In the genomic region with DNA sequence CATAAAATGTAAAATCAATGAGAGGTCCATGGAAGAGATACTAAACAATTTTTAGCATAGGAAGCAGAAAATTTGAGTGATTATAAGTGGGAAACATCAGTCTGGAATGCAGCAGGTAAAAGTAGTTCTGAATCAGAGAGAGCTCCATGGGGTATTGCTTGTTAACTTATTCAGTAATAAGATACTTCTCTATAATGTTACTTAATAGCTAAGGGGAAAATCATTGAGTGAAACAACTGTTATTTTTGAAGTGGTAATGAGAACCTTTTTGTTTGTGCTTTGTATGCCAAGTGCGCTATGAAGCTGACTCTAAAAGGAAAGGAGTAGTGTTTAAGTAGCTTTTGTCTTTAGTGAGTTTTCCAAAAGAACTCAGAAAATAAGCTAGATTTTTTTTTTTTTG, we compare ENCODE assay signal across 18 cellular contexts.
"Had no signal": no experiment of that assay in that cellular context is flagged by ENCODE, and none has a peak within 500 bp of the region (broad histone marks: within the 10 kb centered on the region; RNA-seq: fewer than 3 reads in every experiment).

No MANE protein-coding gene starts in this region.

- H3K9me3 Mint-ChIP-seq: activated CD8-positive, alpha-beta T cell treated with anti-CD3 and anti-CD28 coated beads for 36 hours; activated T-cell treated with anti-CD3 and anti-CD28 coated beads, Interleukin-2, amount 50 U/mL, for 72 hours had no signal

- H3K36me3 ChIP-seq: colonic mucosa had no signal

- ATAC-seq: activated CD8-positive, alpha-beta T cell treated with anti-CD3 and anti-CD28 coated beads for 36 hours; activated T-cell treated with anti-CD3 and anti-CD28 coated beads, Interleukin-2, amount 50 U/mL, for 72 hours; heart left ventricle; left ventricle myocardium superior had no signal

- DNase-seq: activated CD4-positive, alpha-beta T cell treated with anti-CD3 and anti-CD28 coated beads for 4 hours; activated CD8-positive, alpha-beta memory T cell treated with anti-CD3 and anti-CD28 coated beads, Interleukin-2, amount 50 U/mL, for 4 hours; activated CD8-positive, alpha-beta T cell treated with anti-CD3 and anti-CD28 coated beads for 36 hours; activated gamma-delta T cell treated with Interleukin-2 at 50 U/mL for 16 hours; activated T-cell treated with anti-CD3 and anti-CD28 coated beads, Interleukin-2, amount 50 U/mL, for 72 hours; colonic mucosa; foreskin melanocyte; heart left ventricle; islet precursor cell; left ventricle myocardium superior; mesendoderm; stimulated activated CD4-positive, alpha-beta T cell treated with anti-CD3 and anti-CD28 coated beads, Interleukin-4, amount 100 ng/mL, for 4 hours; stomach; T1000 had no signal

- H3K27me3 Mint-ChIP-seq: activated CD8-positive, alpha-beta T cell treated with anti-CD3 and anti-CD28 coated beads for 36 hours had no signal

- H3K4me3 Mint-ChIP-seq: activated CD8-positive, alpha-beta T cell treated with anti-CD3 and anti-CD28 coated beads for 36 hours; activated T-cell treated with anti-CD3 and anti-CD28 coated beads, Interleukin-2, amount 50 U/mL, for 72 hours had no signal

- H3K4me3 ChIP-seq: cardiac muscle cell, colonic mucosa, heart left ventricle, skin epidermis, stomach had no signal

- H3K27ac ChIP-seq: cardiac muscle cell, colonic mucosa, heart left ventricle, parathyroid adenoma, skin epidermis, stomach, VCaP had no signal

- H3K27ac Mint-ChIP-seq: activated CD8-positive, alpha-beta T cell treated with anti-CD3 and anti-CD28 coated beads for 36 hours; activated T-cell treated with anti-CD3 and anti-CD28 coated beads, Interleukin-2, amount 50 U/mL, for 72 hours had no signal

- H3K9me3 ChIP-seq: colonic mucosa, stomach had no signal

- H3K4me1 ChIP-seq: colonic mucosa, heart left ventricle, parathyroid adenoma, stomach had no signal
